In the genomic region with DNA sequence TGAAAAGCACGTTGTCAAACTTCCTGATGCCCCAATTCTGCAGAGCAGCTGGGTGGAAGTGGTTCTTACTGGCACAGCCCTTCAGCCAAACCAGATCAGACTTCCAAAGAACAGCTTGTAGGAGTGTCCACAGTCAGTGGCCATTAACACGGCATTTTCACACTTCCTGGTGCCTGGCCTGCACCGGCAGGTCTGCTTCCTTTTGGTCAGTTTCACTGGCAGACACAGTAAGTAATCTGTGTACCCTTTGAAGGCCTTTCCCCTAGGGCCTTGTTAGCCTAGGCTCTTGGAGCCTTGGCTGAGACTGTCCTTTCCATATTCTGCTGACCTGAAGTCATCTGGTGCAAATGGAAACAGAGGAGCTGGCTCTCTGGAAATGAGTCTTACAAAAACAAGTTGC, we compare ENCODE assay signal across 19 cellular contexts.
"Had no signal": no experiment of that assay in that cellular context is flagged by ENCODE, and none has a peak within 500 bp of the region (broad histone marks: within the 10 kb centered on the region; RNA-seq: fewer than 3 reads in every experiment).

No MANE protein-coding gene starts in this region.

- H3K27me3 ChIP-seq: esophagus muscularis mucosa, right lobe of liver, suprapubic skin, upper lobe of left lung had no signal

- H3K36me3 Mint-ChIP-seq: activated naive CD4-positive, alpha-beta T cell treated with anti-CD3 and anti-CD28 coated beads, Interleukin-2, amount 50 U/mL, for 24 hours had no signal

- H3K9me3 ChIP-seq: right lobe of liver, suprapubic skin had no signal

- H3K4me3 Mint-ChIP-seq: activated CD4-positive, alpha-beta memory T cell treated with anti-CD3 and anti-CD28 coated beads, Interleukin-2, amount 10 ng/mL, durations not matched to agents 7 days and 5 days; activated CD4-positive, alpha-beta T cell treated with anti-CD3 and anti-CD28 coated beads for 36 hours; activated naive CD4-positive, alpha-beta T cell treated with anti-CD3 and anti-CD28 coated beads, Interleukin-2, amount 50 U/mL, for 24 hours; activated T-cell treated with anti-CD3 and anti-CD28 coated beads, Interleukin-2, amount 50 U/mL, for 4 hours; stimulated activated naive CD8-positive, alpha-beta T cell treated with anti-CD3 and anti-CD28 coated beads, Interleukin-15, Interleukin-2, amounts not matched to agents 100 ng/mL and 50 ng/mL, for 24 hours; T-helper 17 cell had no signal

- H3K9me3 Mint-ChIP-seq: activated CD4-positive, alpha-beta memory T cell treated with anti-CD3 and anti-CD28 coated beads, Interleukin-2, amount 10 ng/mL, durations not matched to agents 7 days and 5 days had no signal

- H3K27ac ChIP-seq: esophagus muscularis mucosa, psoas muscle, right lobe of liver, upper lobe of left lung had no signal

- H3K4me1 Mint-ChIP-seq: activated CD4-positive, alpha-beta memory T cell treated with anti-CD3 and anti-CD28 coated beads, Interleukin-2, amount 10 ng/mL, durations not matched to agents 7 days and 5 days; activated CD4-positive, alpha-beta T cell treated with anti-CD3 and anti-CD28 coated beads for 36 hours; activated naive CD4-positive, alpha-beta T cell treated with anti-CD3 and anti-CD28 coated beads, Interleukin-2, amount 50 U/mL, for 24 hours; T-helper 17 cell had no signal

- H3K4me3 ChIP-seq: coronary artery, esophagus muscularis mucosa, psoas muscle, right lobe of liver, smooth muscle cell, suprapubic skin, upper lobe of left lung had no signal

- H3K36me3 ChIP-seq: esophagus muscularis mucosa, right lobe of liver, suprapubic skin, upper lobe of left lung had no signal

- H3K4me1 ChIP-seq: psoas muscle, right lobe of liver, upper lobe of left lung had no signal

- H3K27me3 Mint-ChIP-seq: T-helper 17 cell had no signal

- DNase-seq: activated CD4-positive, alpha-beta memory T cell treated with anti-CD3 and anti-CD28 coated beads, Interleukin-2, amount 10 ng/mL, durations not matched to agents 7 days and 5 days; activated CD4-positive, alpha-beta T cell treated with anti-CD3 and anti-CD28 coated beads for 36 hours; activated effector memory CD4-positive, alpha-beta T cell treated with anti-CD3 and anti-CD28 coated beads, Interleukin-2, amount 50 U/mL, for 16 hours; activated T-cell treated with anti-CD3 and anti-CD28 coated beads, Interleukin-2, amount 50 U/mL, for 4 hours; central memory CD4-positive, alpha-beta T cell; hypothalamus; kidney glomerular epithelial cell; psoas muscle; right lobe of liver; stimulated activated CD4-positive, alpha-beta T cell treated with anti-CD3 and anti-CD28 coated beads, Interleukin-4, amount 100 ng/mL, for 4 hours; stimulated activated CD8-positive, alpha-beta memory T cell treated with anti-CD3 and anti-CD28 coated beads, Interleukin-4, amount 100 ng/mL, for 48 hours; T-helper 17 cell; upper lobe of left lung had no signal

- ATAC-seq: activated CD4-positive, alpha-beta T cell treated with anti-CD3 and anti-CD28 coated beads for 36 hours; activated T-cell treated with anti-CD3 and anti-CD28 coated beads, Interleukin-2, amount 50 U/mL, for 4 hours; psoas muscle; right lobe of liver; T-helper 17 cell had no signal

- H3K27ac Mint-ChIP-seq: activated CD4-positive, alpha-beta memory T cell treated with anti-CD3 and anti-CD28 coated beads, Interleukin-2, amount 10 ng/mL, durations not matched to agents 7 days and 5 days; activated CD4-positive, alpha-beta T cell treated with anti-CD3 and anti-CD28 coated beads for 36 hours; activated naive CD4-positive, alpha-beta T cell treated with anti-CD3 and anti-CD28 coated beads, Interleukin-2, amount 50 U/mL, for 24 hours; stimulated activated naive CD8-positive, alpha-beta T cell treated with anti-CD3 and anti-CD28 coated beads, Interleukin-15, Interleukin-2, amounts not matched to agents 100 ng/mL and 50 ng/mL, for 24 hours; T-helper 17 cell had no signal
